16 cellular contexts compared by ENCODE assay signal in genomic region chr2:198905881-198906612, GRCh38.
DNase-seq lines count a peak whose midpoint lies in the region; ATAC-seq and TF ChIP-seq lines count a peak whose summit lies in the region.
"Had no signal": no experiment of that assay in that cellular context is flagged by ENCODE, and none has a peak within 500 bp of the region (broad histone marks: within the 10 kb centered on the region; RNA-seq: fewer than 3 reads in every experiment).

No MANE protein-coding gene starts in this region.

- in situ Hi-C loops in GM23248 (cut with MboI): no loop called here

- H3K9ac ChIP-seq in GM23248: no peak overlapping the region

- no peak overlapping the region for H2AFZ ChIP-seq in GM23248

- H3K27me3 ChIP-seq in GM23248 (replicated peaks; ENCODE audit: insufficient read depth): no peaks in the 10 kb centered on the region
- H3K27me3 ChIP-seq in dorsolateral prefrontal cortex: no peaks in the 10 kb centered on the region
- H3K27me3 ChIP-seq: neutrophil had no signal

- H3K9me2 ChIP-seq in GM23248 (ENCODE audit: insufficient read depth): no peaks in the 10 kb centered on the region

- no peaks in the 10 kb centered on the region for H3K9me3 ChIP-seq in GM23248 (ENCODE audit: low read depth)
- H3K9me3 ChIP-seq: lower lobe of right lung, neutrophil had no signal

- WGBS in GM23248 (ENCODE audit: low coverage in 1 of 2, low lambda C conversion rate in 2 of 2, missing lambda C conversion rate in 2 of 2), 2 experiments: 68 to 72% methylated on average over 7 of the region's 7 CpGs

- H3K4me1 ChIP-seq in GM23248 (ENCODE audit: insufficient read depth): no peaks in the 10 kb centered on the region
- H3K4me1 ChIP-seq: lower lobe of right lung had no signal

- H3K79me2 ChIP-seq in GM23248 (ENCODE audit: insufficient read depth): no peaks in the 10 kb centered on the region

- intact Hi-C loops in dorsolateral prefrontal cortex (cut with DNase I): no loop called here

- H3K4me2 ChIP-seq in GM23248 (ENCODE audit: unreplicated experiment): no peak overlapping the region

- H3K4me3 ChIP-seq in GM23248: no peak overlapping the region
- H3K4me3 ChIP-seq in dorsolateral prefrontal cortex: no peak overlapping the region
- H3K4me3 ChIP-seq: lower lobe of right lung had no signal

- ATAC-seq in GM18499 (IDR thresholded peaks at IDR 0.05; ENCODE audit: insufficient read depth, unreplicated experiment) (peak; percentile 48), GM21447 (IDR thresholded peaks at IDR 0.05; ENCODE audit: unreplicated experiment) (peak; percentile 84), HG03066 (IDR thresholded peaks at IDR 0.05; ENCODE audit: low read depth, unreplicated experiment) (peak; percentile 82)
- ATAC-seq: lower lobe of right lung had no signal

- no peaks in the 10 kb centered on the region for H4K20me1 ChIP-seq in GM23248 (ENCODE audit: insufficient read depth)

- peak; percentile 53 for DNase-seq in OCI-M1 (lab: John Stamatoyannopoulos, UW)
- DNase-seq in inferior parietal cortex (ENCODE audit: extremely low spot score): no peak
- no peak for DNase-seq in GM23248
- no peak for DNase-seq in DMS 273 (lab: John Stamatoyannopoulos, UW; ENCODE audit: unreplicated experiment)
- DNase-seq in dorsolateral prefrontal cortex: no peak
- DNase-seq: activated naive CD4-positive, alpha-beta T cell treated with anti-CD3 and anti-CD28 coated beads, Interleukin-2, amount 10 ng/mL, durations not matched to agents 7 days and 5 days; central memory CD4-positive, alpha-beta T cell; lower lobe of right lung; NCI-H1694; stimulated activated CD4-positive, alpha-beta T cell treated with anti-CD3 and anti-CD28 coated beads, Interleukin-12 subunit alpha, Interleukin-12 subunit beta, amount 100 ng/mL, for 4 hours; stimulated activated CD8-positive, alpha-beta memory T cell treated with anti-CD3 and anti-CD28 coated beads, Interleukin-4, amount 100 ng/mL, for 48 hours; T-helper 2 cell had no signal

- no peaks in the 10 kb centered on the region for H3K36me3 ChIP-seq in GM23248 (ENCODE audit: low read depth)
- H3K36me3 ChIP-seq: lower lobe of right lung, neutrophil had no signal

- no peaks in the 10 kb centered on the region for H3F3A ChIP-seq in GM23248 (ENCODE audit: insufficient read depth)

- no peak overlapping the region for H3K27ac ChIP-seq in GM23248
- no peak overlapping the region for H3K27ac ChIP-seq in dorsolateral prefrontal cortex
- H3K27ac ChIP-seq: lower lobe of right lung, neutrophil had no signal

- no peak for TF ChIP-seq CTCF in dorsolateral prefrontal cortex (IDR thresholded peaks at IDR 0.05 in 54 of 56, conservative IDR thresholded peaks at IDR 0.05 in 2 of 56; ENCODE audit: low read depth in 1 of 56, partially characterized antibody in 56 of 56)
